In genomic region chr6:14964486-14964885, GRCh38 we compare ENCODE assay signal across 1 cellular context.
TF ChIP-seq lines count a peak whose summit lies in the region.

No MANE protein-coding gene starts in this region.

TF ChIP-seq in GM23338, 12 proteins besides CTCF, POLR2A, EP300 and RAD21 (continued from another document):
- TF ChIP-seq ZNF462 (CRISPR knock-in tag; IDR thresholded peaks at IDR 0.05): no peak
- no peak for TF ChIP-seq EZH2phosphoT487 (IDR thresholded peaks at IDR 0.05; ENCODE audit: unreplicated experiment)
- no peak for TF ChIP-seq JUNB (IDR thresholded peaks at IDR 0.05; ENCODE audit: unreplicated experiment)
- no peak for TF ChIP-seq CREB1 (CRISPR knock-in tag; IDR thresholded peaks at IDR 0.05; ENCODE audit: low read depth)
- TF ChIP-seq NANOG (IDR thresholded peaks at IDR 0.05; ENCODE audit: borderline replicate concordance): no peak
- TF ChIP-seq POLR2AphosphoS5 (IDR thresholded peaks at IDR 0.05; ENCODE audit: low read depth): no peak
- TF ChIP-seq ZNF114 (CRISPR knock-in tag; IDR thresholded peaks at IDR 0.05): no peak
- TF ChIP-seq ZNF331 (CRISPR knock-in tag; IDR thresholded peaks at IDR 0.05; ENCODE audit: low read depth): no peak
- no peak for TF ChIP-seq ETS1 (IDR thresholded peaks at IDR 0.05)
- no peak for TF ChIP-seq EZH2 (IDR thresholded peaks at IDR 0.05; ENCODE audit: low read depth, unreplicated experiment)
- no peak for TF ChIP-seq REST (IDR thresholded peaks at IDR 0.05; ENCODE audit: unreplicated experiment)
